2 cellular contexts compared by ENCODE assay signal in the genomic region with DNA sequence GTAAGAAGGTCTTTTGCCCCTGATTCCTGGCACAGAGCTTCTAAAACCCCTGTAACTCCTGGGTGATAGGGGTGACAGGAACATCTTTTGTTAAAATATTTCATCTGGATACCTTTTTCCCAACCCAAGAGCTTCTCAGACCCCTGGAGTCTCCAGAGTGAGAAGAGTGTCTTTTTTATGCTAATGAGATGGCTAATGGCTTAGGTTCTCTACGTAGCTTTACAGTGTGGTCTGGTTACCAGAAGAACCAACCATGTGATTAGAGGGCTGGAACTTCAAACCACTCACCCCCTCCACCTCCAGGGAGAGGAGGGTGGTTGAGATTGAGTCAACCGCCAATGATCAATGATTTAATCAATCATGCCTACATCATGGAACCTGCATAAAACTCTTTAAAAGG.
TF ChIP-seq lines count a peak whose summit lies in the region.

No MANE protein-coding gene starts in this region.

TF ChIP-seq in GM23338, 12 proteins besides CTCF, POLR2A, EP300 and RAD21:
- TF ChIP-seq CREB1 (CRISPR knock-in tag; IDR thresholded peaks at IDR 0.05; ENCODE audit: low read depth) (no peak), STAT1 (IDR thresholded peaks at IDR 0.05; ENCODE audit: unreplicated experiment) (no peak)
- TF ChIP-seq, protein P1, sequence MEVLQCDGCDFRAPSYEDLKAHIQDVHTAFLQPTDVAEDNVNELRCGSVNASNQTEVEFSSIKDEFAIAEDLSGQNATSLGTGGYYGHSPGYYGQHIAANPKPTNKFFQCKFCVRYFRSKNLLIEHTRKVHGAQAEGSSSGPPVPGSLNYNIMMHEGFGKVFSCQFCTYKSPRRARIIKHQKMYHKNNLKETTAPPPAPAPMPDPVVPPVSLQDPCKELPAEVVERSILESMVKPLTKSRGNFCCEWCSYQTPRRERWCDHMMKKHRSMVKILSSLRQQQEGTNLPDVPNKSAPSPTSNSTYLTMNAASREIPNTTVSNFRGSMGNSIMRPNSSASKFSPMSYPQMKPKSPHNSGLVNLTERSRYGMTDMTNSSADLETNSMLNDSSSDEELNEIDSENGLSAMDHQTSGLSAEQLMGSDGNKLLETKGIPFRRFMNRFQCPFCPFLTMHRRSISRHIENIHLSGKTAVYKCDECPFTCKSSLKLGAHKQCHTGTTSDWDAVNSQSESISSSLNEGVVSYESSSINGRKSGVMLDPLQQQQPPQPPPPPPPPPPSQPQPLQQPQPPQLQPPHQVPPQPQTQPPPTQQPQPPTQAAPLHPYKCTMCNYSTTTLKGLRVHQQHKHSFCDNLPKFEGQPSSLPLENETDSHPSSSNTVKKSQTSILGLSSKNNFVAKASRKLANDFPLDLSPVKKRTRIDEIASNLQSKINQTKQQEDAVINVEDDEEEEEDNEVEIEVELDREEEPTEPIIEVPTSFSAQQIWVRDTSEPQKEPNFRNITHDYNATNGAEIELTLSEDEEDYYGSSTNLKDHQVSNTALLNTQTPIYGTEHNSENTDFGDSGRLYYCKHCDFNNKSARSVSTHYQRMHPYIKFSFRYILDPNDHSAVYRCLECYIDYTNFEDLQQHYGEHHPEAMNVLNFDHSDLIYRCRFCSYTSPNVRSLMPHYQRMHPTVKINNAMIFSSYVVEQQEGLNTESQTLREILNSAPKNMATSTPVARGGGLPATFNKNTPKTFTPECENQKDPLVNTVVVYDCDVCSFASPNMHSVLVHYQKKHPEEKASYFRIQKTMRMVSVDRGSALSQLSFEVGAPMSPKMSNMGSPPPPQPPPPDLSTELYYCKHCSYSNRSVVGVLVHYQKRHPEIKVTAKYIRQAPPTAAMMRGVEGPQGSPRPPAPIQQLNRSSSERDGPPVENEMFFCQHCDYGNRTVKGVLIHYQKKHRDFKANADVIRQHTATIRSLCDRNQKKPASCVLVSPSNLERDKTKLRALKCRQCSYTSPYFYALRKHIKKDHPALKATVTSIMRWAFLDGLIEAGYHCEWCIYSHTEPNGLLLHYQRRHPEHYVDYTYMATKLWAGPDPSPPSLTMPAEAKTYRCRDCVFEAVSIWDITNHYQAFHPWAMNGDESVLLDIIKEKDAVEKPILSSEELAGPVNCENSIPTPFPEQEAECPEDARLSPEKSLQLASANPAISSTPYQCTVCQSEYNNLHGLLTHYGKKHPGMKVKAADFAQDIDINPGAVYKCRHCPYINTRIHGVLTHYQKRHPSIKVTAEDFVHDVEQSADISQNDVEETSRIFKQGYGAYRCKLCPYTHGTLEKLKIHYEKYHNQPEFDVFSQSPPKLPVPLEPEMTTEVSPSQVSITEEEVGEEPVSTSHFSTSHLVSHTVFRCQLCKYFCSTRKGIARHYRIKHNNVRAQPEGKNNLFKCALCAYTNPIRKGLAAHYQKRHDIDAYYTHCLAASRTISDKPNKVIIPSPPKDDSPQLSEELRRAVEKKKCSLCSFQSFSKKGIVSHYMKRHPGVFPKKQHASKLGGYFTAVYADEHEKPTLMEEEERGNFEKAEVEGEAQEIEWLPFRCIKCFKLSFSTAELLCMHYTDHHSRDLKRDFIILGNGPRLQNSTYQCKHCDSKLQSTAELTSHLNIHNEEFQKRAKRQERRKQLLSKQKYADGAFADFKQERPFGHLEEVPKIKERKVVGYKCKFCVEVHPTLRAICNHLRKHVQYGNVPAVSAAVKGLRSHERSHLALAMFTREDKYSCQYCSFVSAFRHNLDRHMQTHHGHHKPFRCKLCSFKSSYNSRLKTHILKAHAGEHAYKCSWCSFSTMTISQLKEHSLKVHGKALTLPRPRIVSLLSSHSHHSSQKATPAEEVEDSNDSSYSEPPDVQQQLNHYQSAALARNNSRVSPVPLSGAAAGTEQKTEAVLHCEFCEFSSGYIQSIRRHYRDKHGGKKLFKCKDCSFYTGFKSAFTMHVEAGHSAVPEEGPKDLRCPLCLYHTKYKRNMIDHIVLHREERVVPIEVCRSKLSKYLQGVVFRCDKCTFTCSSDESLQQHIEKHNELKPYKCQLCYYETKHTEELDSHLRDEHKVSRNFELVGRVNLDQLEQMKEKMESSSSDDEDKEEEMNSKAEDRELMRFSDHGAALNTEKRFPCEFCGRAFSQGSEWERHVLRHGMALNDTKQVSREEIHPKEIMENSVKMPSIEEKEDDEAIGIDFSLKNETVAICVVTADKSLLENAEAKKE (CRISPR knock-in tag; IDR thresholded peaks at IDR 0.05): peak; percentile 20; the same call in 1 of the 2 replicates
- TF ChIP-seq, protein P2, sequence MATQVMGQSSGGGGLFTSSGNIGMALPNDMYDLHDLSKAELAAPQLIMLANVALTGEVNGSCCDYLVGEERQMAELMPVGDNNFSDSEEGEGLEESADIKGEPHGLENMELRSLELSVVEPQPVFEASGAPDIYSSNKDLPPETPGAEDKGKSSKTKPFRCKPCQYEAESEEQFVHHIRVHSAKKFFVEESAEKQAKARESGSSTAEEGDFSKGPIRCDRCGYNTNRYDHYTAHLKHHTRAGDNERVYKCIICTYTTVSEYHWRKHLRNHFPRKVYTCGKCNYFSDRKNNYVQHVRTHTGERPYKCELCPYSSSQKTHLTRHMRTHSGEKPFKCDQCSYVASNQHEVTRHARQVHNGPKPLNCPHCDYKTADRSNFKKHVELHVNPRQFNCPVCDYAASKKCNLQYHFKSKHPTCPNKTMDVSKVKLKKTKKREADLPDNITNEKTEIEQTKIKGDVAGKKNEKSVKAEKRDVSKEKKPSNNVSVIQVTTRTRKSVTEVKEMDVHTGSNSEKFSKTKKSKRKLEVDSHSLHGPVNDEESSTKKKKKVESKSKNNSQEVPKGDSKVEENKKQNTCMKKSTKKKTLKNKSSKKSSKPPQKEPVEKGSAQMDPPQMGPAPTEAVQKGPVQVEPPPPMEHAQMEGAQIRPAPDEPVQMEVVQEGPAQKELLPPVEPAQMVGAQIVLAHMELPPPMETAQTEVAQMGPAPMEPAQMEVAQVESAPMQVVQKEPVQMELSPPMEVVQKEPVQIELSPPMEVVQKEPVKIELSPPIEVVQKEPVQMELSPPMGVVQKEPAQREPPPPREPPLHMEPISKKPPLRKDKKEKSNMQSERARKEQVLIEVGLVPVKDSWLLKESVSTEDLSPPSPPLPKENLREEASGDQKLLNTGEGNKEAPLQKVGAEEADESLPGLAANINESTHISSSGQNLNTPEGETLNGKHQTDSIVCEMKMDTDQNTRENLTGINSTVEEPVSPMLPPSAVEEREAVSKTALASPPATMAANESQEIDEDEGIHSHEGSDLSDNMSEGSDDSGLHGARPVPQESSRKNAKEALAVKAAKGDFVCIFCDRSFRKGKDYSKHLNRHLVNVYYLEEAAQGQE (IDR thresholded peaks at IDR 0.05; ENCODE audit: unreplicated experiment): no peak
- TF ChIP-seq, protein P3, sequence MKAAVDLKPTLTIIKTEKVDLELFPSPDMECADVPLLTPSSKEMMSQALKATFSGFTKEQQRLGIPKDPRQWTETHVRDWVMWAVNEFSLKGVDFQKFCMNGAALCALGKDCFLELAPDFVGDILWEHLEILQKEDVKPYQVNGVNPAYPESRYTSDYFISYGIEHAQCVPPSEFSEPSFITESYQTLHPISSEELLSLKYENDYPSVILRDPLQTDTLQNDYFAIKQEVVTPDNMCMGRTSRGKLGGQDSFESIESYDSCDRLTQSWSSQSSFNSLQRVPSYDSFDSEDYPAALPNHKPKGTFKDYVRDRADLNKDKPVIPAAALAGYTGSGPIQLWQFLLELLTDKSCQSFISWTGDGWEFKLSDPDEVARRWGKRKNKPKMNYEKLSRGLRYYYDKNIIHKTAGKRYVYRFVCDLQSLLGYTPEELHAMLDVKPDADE (IDR thresholded peaks at IDR 0.05): no peak
TF ChIP-seq in GM23338: peak in this region for 1.

TF ChIP-seq in H1, 55 proteins besides CTCF, POLR2A, EP300 and RAD21:
- no peak for TF ChIP-seq NANOG (IDR thresholded peaks at IDR 0.05; ENCODE audit: insufficient read depth, low read depth, low read length, poor library complexity, severe bottlenecking)
- TF ChIP-seq RBBP5 (IDR thresholded peaks at IDR 0.05; ENCODE audit: borderline replicate concordance, low read depth, low read length): no peak
- no peak for TF ChIP-seq PHF8 (conservative IDR thresholded peaks at IDR 0.05; ENCODE audit: low read depth, low read length)
- no peak for TF ChIP-seq SIN3A (conservative IDR thresholded peaks at IDR 0.05 in 1 of 2, IDR thresholded peaks at IDR 0.05 in 1 of 2; ENCODE audit: low read depth in 1 of 2, low read length in 2 of 2)
